Comparison of ENCODE assay signal across 10 cellular contexts in genomic region chr9:79809931-79810330, GRCh38.
A peak's percentile ranks its signal among the peaks of the same experiment; 100 is the strongest.
DNase-seq lines count a peak whose midpoint lies in the region; ATAC-seq, FAIRE-seq and TF ChIP-seq lines count a peak whose summit lies in the region.
"Had no signal": no experiment of that assay in that cellular context is flagged by ENCODE, and none has a peak within 500 bp of the region (broad histone marks: within the 10 kb centered on the region; RNA-seq: fewer than 3 reads in every experiment).

No MANE protein-coding gene starts in this region.

- dilution Hi-C loops in endothelial cell of umbilical vein (cut with MboI; ENCODE audit: extremely low pct_ligation_motif_present, low sequenced_read_pairs), result no loop called here

- peak overlapping the region; percentile 50 for H3K4me2 ChIP-seq in Loucy (ENCODE audit: low read depth, low read length, poor library complexity, severe bottlenecking)
- peak overlapping the region; percentile 80 for H3K4me2 ChIP-seq in endothelial cell of umbilical vein (ENCODE audit: insufficient read depth, low read length)
- peak overlapping the region; percentile 62 for H3K4me2 ChIP-seq in osteoblast (ENCODE audit: insufficient read depth, low read length)

- POLR2A ChIA-PET in endothelial cell of umbilical vein (lab: Charles Lee), result no interaction called here

- H3K27me3 ChIP-seq in Loucy (ENCODE audit: insufficient read depth, low read length, poor library complexity, severe bottlenecking), result no peaks in the 10 kb centered on the region
- no peaks in the 10 kb centered on the region for H3K27me3 ChIP-seq in endothelial cell of umbilical vein (ENCODE audit: control insufficient read depth in 2 of 2, insufficient read depth in 2 of 2, low read length in 2 of 2)
- H3K27me3 ChIP-seq in osteoblast (ENCODE audit: insufficient read depth, low read length), result peaks cover 3% of the 10 kb centered on the region

- H3K9me3 ChIP-seq in Loucy (ENCODE audit: insufficient read depth, low read depth, low read length) (no peaks in the 10 kb centered on the region), endothelial cell of umbilical vein (replicated peaks; ENCODE audit: control insufficient read depth, insufficient read depth, low read length) (no peaks in the 10 kb centered on the region), osteoblast (ENCODE audit: low read depth, low read length) (no peaks in the 10 kb centered on the region)

- peak overlapping the region; percentile 16 for H3K9ac ChIP-seq in Loucy (ENCODE audit: low read depth, low read length, poor library complexity, severe bottlenecking)
- no peak overlapping the region for H3K9ac ChIP-seq in endothelial cell of umbilical vein (replicated peaks; ENCODE audit: extremely low read depth, insufficient read depth, low read length)

- in situ Hi-C loops in Caki2 (cut with HindIII; ENCODE audit: low pct_unique_long_range_greater_than_20kb, low sequenced_read_pairs), result no loop called here
- in situ Hi-C loops in GM13977 (cut with MboI; ENCODE audit: low pct_unique_long_range_greater_than_20kb, low sequenced_read_pairs, unreplicated experiment), result no loop called here

- TF ChIP-seq CTCF in Loucy (conservative IDR thresholded peaks at IDR 0.05; ENCODE audit: low read length) (no peak), endothelial cell of umbilical vein (IDR thresholded peaks at IDR 0.05; ENCODE audit: extremely low read depth in 1 of 2, insufficient read depth in 1 of 2, low read depth in 1 of 2, low read length in 2 of 2) (no peak), osteoblast (IDR thresholded peaks at IDR 0.05; ENCODE audit: extremely low read depth, low read depth, low read length) (no peak), GM13977 (IDR thresholded peaks at IDR 0.05; ENCODE audit: extremely low read depth, insufficient read depth, missing control alignments) (no peak)

- intact Hi-C loops in endothelial cell of umbilical vein (cut with micrococcal nuclease), result loop anchor here (1.0 to 10.0 kb wide), 3 partner anchors 8 to 145 kb away; no protein-coding TSS in a partner anchor

- H3F3A ChIP-seq in Loucy (ENCODE audit: low read depth), result peaks cover 18% of the 10 kb centered on the region

- BruUV-seq in endothelial cell of umbilical vein (replicated peaks; lab: Mats Ljungman, UMichigan), result no TSS peak

- peak overlapping the region; percentile 31 for H3K27ac ChIP-seq in endothelial cell of umbilical vein (ENCODE audit: insufficient read depth, low read depth, low read length)
- H3K27ac ChIP-seq in osteoblast (ENCODE audit: low read depth, low read length), result no peak overlapping the region

- H3K9me2 ChIP-seq in Loucy (replicated peaks; ENCODE audit: low read depth, low read length), result no peaks in the 10 kb centered on the region

- H3K4me3 ChIP-seq in Loucy (ENCODE audit: low read length, poor library complexity, severe bottlenecking) (peak overlapping the region; percentile 35), endothelial cell of umbilical vein (replicated peaks in 1 of 3; ENCODE audit: insufficient read depth in 1 of 3, low read depth in 1 of 3, low read length in 3 of 3) (peak overlapping the region in 1 of 3 experiments; percentile 44), osteoblast (ENCODE audit: insufficient read depth, low read length) (no peak overlapping the region)

- H3K79me2 ChIP-seq in Loucy (ENCODE audit: insufficient read depth, low read length), result no peaks in the 10 kb centered on the region
- H3K79me2 ChIP-seq in endothelial cell of umbilical vein (ENCODE audit: control insufficient read depth, insufficient read depth, low read length), result no peaks in the 10 kb centered on the region
- no peaks in the 10 kb centered on the region for H3K79me2 ChIP-seq in osteoblast (ENCODE audit: insufficient read depth, low read length)

- TF ChIP-seq POLR2A in endothelial cell of umbilical vein (IDR thresholded peaks at IDR 0.05; ENCODE audit: low read depth, low read length), result no peak

- peak; percentile 70 for DNase-seq in Caki2 (ENCODE audit: low read depth)
- peak; percentile 72 for DNase-seq in endothelial cell of umbilical vein (ENCODE audit: low read depth, low spot score)
- DNase-seq in osteoblast (ENCODE audit: insufficient read length, low spot score, missing footprints), result peak; percentile 48
- no peak for DNase-seq in NCI-H2171 (lab: John Stamatoyannopoulos, UW)
- DNase-seq in GM13977 (ENCODE audit: low spot score), result no peak
- DNase-seq: SHP77; stimulated activated CD4-positive, alpha-beta T cell treated with anti-CD3 and anti-CD28 coated beads, Interleukin-4, amount 100 ng/mL, for 24 hours had no signal

- H3K36me3 ChIP-seq in Loucy (ENCODE audit: insufficient read depth, low read length), result no peaks in the 10 kb centered on the region
- H3K36me3 ChIP-seq in endothelial cell of umbilical vein (ENCODE audit: control insufficient read depth in 2 of 2, extremely low read depth in 1 of 2, insufficient read depth in 2 of 2, low read length in 2 of 2), result no peaks in the 10 kb centered on the region
- H3K36me3 ChIP-seq in osteoblast (ENCODE audit: insufficient read depth, low read length), result no peaks in the 10 kb centered on the region

- peaks cover 71% of the 10 kb centered on the region for H3K4me1 ChIP-seq in Loucy (ENCODE audit: insufficient read depth, low read length, poor library complexity, severe bottlenecking)
- peaks cover 23% of the 10 kb centered on the region for H3K4me1 ChIP-seq in endothelial cell of umbilical vein (ENCODE audit: control insufficient read depth, extremely low read depth, insufficient read depth, low read length)
- H3K4me1 ChIP-seq in osteoblast (ENCODE audit: insufficient read depth, low read length), result peaks cover 24% of the 10 kb centered on the region

- ATAC-seq in HG03196 (IDR thresholded peaks at IDR 0.05; ENCODE audit: unreplicated experiment) (no peak), esophagus mucosa (no peak)

- peak; percentile 85 for FAIRE-seq in endothelial cell of umbilical vein (lab: Jason Lieb, UNC)

- CTCF ChIA-PET in endothelial cell of umbilical vein (lab: Charles Lee), result interaction anchor here (1.0 kb wide), 3 partner anchors 8 to 52 kb away, joined by 3 to 4 read pairs (median 3); no protein-coding TSS in a partner anchor

- H4K20me1 ChIP-seq in Loucy (ENCODE audit: insufficient read depth, low read length, poor library complexity, severe bottlenecking) (no peaks in the 10 kb centered on the region), endothelial cell of umbilical vein (replicated peaks; ENCODE audit: control insufficient read depth, extremely low read depth, insufficient read depth, low read length) (no peaks in the 10 kb centered on the region), osteoblast (ENCODE audit: insufficient read depth, low read length) (no peaks in the 10 kb centered on the region)

- H2AFZ ChIP-seq in Loucy (ENCODE audit: low read length) (no peak overlapping the region), endothelial cell of umbilical vein (ENCODE audit: low read depth, low read length) (no peak overlapping the region), osteoblast (ENCODE audit: low read length) (no peak overlapping the region)

- no peaks in the 10 kb centered on the region for H3K9me1 ChIP-seq in endothelial cell of umbilical vein (replicated peaks; ENCODE audit: control insufficient read depth, extremely low read depth, insufficient read depth, low read length)

TF ChIP-seq in endothelial cell of umbilical vein, 7 proteins besides CTCF, POLR2A, EP300 and RAD21:
- no peak for TF ChIP-seq JUN (IDR thresholded peaks at IDR 0.05; ENCODE audit: borderline replicate concordance, insufficient read depth, insufficient read length, low read depth)
- TF ChIP-seq FOS (IDR thresholded peaks at IDR 0.05; ENCODE audit: borderline replicate concordance, insufficient read depth, low read length), result peak; percentile 50

Comparison
In these comparisons a context has a peak if more than half of its experiments do, and no peak if none do; other contexts are left out.
1. DNase-seq: peak in Caki2 (single experiment), endothelial cell of umbilical vein (single experiment) and osteoblast (single experiment); none in NCI-H2171 (single experiment) and GM13977 (single experiment).
2. Peak in every context shown above with its lines, with median percentiles within 50 percentile points of each other: H3K4me2 ChIP-seq.